ENCODE assay signal across 32 cellular contexts in the genomic region with DNA sequence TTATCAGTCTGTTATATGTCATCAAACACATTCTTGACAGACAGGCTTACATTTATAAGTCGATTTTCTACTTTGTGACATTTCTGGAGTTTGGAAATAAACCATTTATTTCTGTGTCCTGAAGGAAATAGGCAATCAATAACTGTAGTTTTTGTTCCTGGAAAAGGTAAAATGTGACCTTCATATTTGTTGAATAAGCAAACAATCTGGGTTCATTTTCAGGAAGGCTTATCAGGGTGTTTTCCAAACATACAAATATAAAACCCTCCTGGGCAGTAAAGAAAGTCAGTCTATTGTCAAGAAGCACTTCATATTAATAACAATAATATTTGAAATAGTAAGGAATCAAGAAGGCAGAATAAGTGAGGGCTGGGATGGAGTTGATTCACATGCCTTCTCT.
A peak's percentile ranks its signal among the peaks of the same experiment; 100 is the strongest.
DNase-seq lines count a peak whose midpoint lies in the region; ATAC-seq, FAIRE-seq and TF ChIP-seq lines count a peak whose summit lies in the region.
"Had no signal": no experiment of that assay in that cellular context is flagged by ENCODE, and none has a peak within 500 bp of the region (broad histone marks: within the 10 kb centered on the region; RNA-seq: fewer than 3 reads in every experiment).

No MANE protein-coding gene starts in this region.

- no peaks in the 10 kb centered on the region for H3K36me3 Mint-ChIP-seq in type B pancreatic cell
- H3K36me3 Mint-ChIP-seq: CD14-positive monocyte; CD4-positive, alpha-beta memory T cell; CD4-positive, CD25-positive, alpha-beta regulatory T cell; CD8-positive, alpha-beta memory T cell; CD8-positive, alpha-beta T cell had no signal

- CTCF ChIA-PET in HCT116 (lab: Charles Lee) = no interaction called here
- CTCF ChIA-PET in HepG2 (lab: Yijun Ruan, JAX; ENCODE audit: low intra/inter-chr PET ratio, low total read pairs) = no interaction called here

- TF ChIP-seq CTCF in HCT116 (IDR thresholded peaks at IDR 0.05 in 2 of 3, conservative IDR thresholded peaks at IDR 0.05 in 1 of 3; ENCODE audit: borderline replicate concordance in 1 of 3, insufficient read depth in 1 of 3, low read depth in 2 of 3, low read length in 2 of 3) = no peak
- TF ChIP-seq CTCF in HepG2 (CRISPR knock-in tag; IDR thresholded peaks at IDR 0.05) = no peak
- TF ChIP-seq CTCF in type B pancreatic cell (conservative IDR thresholded peaks at IDR 0.05) = no peak

- H3K9me3 ChIP-seq in HCT116 (ENCODE audit: control insufficient read depth in 1 of 2, insufficient read depth in 1 of 2, low read depth in 1 of 2, low read length in 2 of 2) = no peaks in the 10 kb centered on the region
- no peaks in the 10 kb centered on the region for H3K9me3 ChIP-seq in HepG2 (ENCODE audit: low read length)
- H3K9me3 ChIP-seq: A549; BE2C; BLaER1; BLaER1 treated with 17β-estradiol and CSF1 and Interleukin-3, amounts not matched to agents 10 nM and 100 nM; Caco-2 had no signal

- in situ Hi-C loops in HepG2 (cut with HindIII; ENCODE audit: extremely low pct_ligation_motif_present, low pct_unique_long_range_greater_than_20kb) = loop anchor here (25.0 kb wide), 1 partner anchor 1105 kb away; no protein-coding TSS in a partner anchor

- H3K9me3 Mint-ChIP-seq in type B pancreatic cell = no peaks in the 10 kb centered on the region
- H3K9me3 Mint-ChIP-seq: CD4-positive, alpha-beta memory T cell; CD4-positive, alpha-beta T cell; CD8-positive, alpha-beta T cell had no signal

- H3K9ac ChIP-seq in HCT116 (ENCODE audit: low read length) = no peak overlapping the region
- H3K9ac ChIP-seq in HepG2 (ENCODE audit: insufficient read depth, low read depth, low read length) = no peak overlapping the region
- H3K9ac ChIP-seq: BLaER1; BLaER1 treated with 17β-estradiol and CSF1 and Interleukin-3, amounts not matched to agents 10 nM and 100 nM had no signal

- TF ChIP-seq EP300 in HepG2 (IDR thresholded peaks at IDR 0.05; ENCODE audit: low read depth in 2 of 2, low read length in 2 of 2) (no peak), HepG2 (CRISPR knock-in tag; IDR thresholded peaks at IDR 0.05; ENCODE audit: borderline replicate concordance) (no peak)

- no peak for TF ChIP-seq RAD21 in HCT116 (IDR thresholded peaks at IDR 0.05; ENCODE audit: low read depth)
- TF ChIP-seq RAD21 in HepG2 (CRISPR knock-in tag; IDR thresholded peaks at IDR 0.05) = no peak

- DNase-seq in HCT116 (ENCODE audit: low read depth, low spot score) (no peak), HepG2 (ENCODE audit: low spot score) (no peak), type B pancreatic cell (ENCODE audit: extremely low spot score, unreplicated experiment) (no peak)
- DNase-seq: 8988T; ACHN; AML-193; C1 segment of cervical spinal cord; Caco-2; Calu3; CD4-positive, alpha-beta memory T cell; CD4-positive, alpha-beta T cell; CD4-positive, CD25-positive, alpha-beta regulatory T cell; CD8-positive, alpha-beta memory T cell; CD8-positive, alpha-beta T cell; COR-L47; DMS 273 treated with DMSO at 0.1 percent for 48 hours; DMS153; DMS79; DMS79 treated with DMSO at 0.1 percent for 48 hours; DND-41; EL had no signal

- ATAC-seq in HCT116 (no peak), HepG2 (no peak), GM19023 (IDR thresholded peaks at IDR 0.05; ENCODE audit: unreplicated experiment) (no peak)
- ATAC-seq: CD8-positive, alpha-beta T cell had no signal

- no peaks in the 10 kb centered on the region for H3K27me3 Mint-ChIP-seq in type B pancreatic cell
- H3K27me3 Mint-ChIP-seq: CD4-positive, alpha-beta T cell; CD4-positive, CD25-positive, alpha-beta regulatory T cell; CD8-positive, alpha-beta memory T cell had no signal

- H4K20me1 ChIP-seq in HCT116 (ENCODE audit: insufficient read depth) (no peaks in the 10 kb centered on the region), HepG2 (ENCODE audit: insufficient read depth, low read length) (no peaks in the 10 kb centered on the region; the same call in 1 of the 2 replicates)
- H4K20me1 ChIP-seq: BLaER1; BLaER1 treated with 17β-estradiol and CSF1 and Interleukin-3, amounts not matched to agents 10 nM and 100 nM had no signal

- H3K36me3 ChIP-seq in HCT116 (ENCODE audit: control insufficient read depth in 1 of 2, insufficient read depth in 2 of 2, low read length in 2 of 2) (no peaks in the 10 kb centered on the region), HepG2 (replicated peaks in 1 of 2; ENCODE audit: control insufficient read depth in 1 of 2, insufficient read depth in 2 of 2, low read length in 2 of 2) (no peaks in the 10 kb centered on the region)
- H3K36me3 ChIP-seq: BE2C; BLaER1; BLaER1 treated with 17β-estradiol and CSF1 and Interleukin-3, amounts not matched to agents 10 nM and 100 nM had no signal

- no peak overlapping the region for H3K4me3 Mint-ChIP-seq in type B pancreatic cell
- H3K4me3 Mint-ChIP-seq: B cell; CD14-positive monocyte; CD4-positive, alpha-beta memory T cell; CD4-positive, alpha-beta T cell; CD4-positive, CD25-positive, alpha-beta regulatory T cell; CD8-positive, alpha-beta memory T cell; CD8-positive, alpha-beta T cell had no signal

- BruUV-seq in HCT116 (replicated peaks; lab: Mats Ljungman, UMichigan) (no TSS peak), HepG2 (replicated peaks; lab: Mats Ljungman, UMichigan) (no TSS peak)

- H3K79me2 ChIP-seq in HCT116 (ENCODE audit: insufficient read depth, low read length) (no peaks in the 10 kb centered on the region), HepG2 (ENCODE audit: insufficient read depth, low read length) (no peaks in the 10 kb centered on the region)

- no peaks in the 10 kb centered on the region for H3K9me2 ChIP-seq in HCT116 (ENCODE audit: insufficient read depth)

- RAD21 ChIA-PET in HCT116 (lab: Charles Lee; ENCODE audit: low non-redundant PET in 1 of 2, low total read pairs in 2 of 2, uncharacterized antibody in 2 of 2, unreplicated experiment in 2 of 2) = no interaction called here

- TF ChIP-seq POLR2A in HCT116 (IDR thresholded peaks at IDR 0.05; ENCODE audit: borderline replicate concordance, extremely low read depth, insufficient read depth, insufficient read length) = no peak
- TF ChIP-seq POLR2A in HepG2 (IDR thresholded peaks at IDR 0.05; ENCODE audit: insufficient read depth in 1 of 2, low read depth in 2 of 2, low read length in 2 of 2) = no peak

- no peak for FAIRE-seq in HepG2 (lab: Jason Lieb, UNC)
- FAIRE-seq: A204.1, A549, D721Med had no signal

- H3K4me3 ChIP-seq in HCT116 (replicated peaks in 1 of 2; ENCODE audit: low read depth in 1 of 2, low read length in 2 of 2) = no peak overlapping the region
- H3K4me3 ChIP-seq in HepG2 (replicated peaks in 1 of 3; ENCODE audit: insufficient read depth in 1 of 3, low read depth in 2 of 3, low read length in 3 of 3) = no peak overlapping the region
- H3K4me3 ChIP-seq: A549; BLaER1; BLaER1 treated with 17β-estradiol and CSF1 and Interleukin-3, amounts not matched to agents 10 nM and 100 nM had no signal

- H3K27me3 ChIP-seq in HCT116 (ENCODE audit: insufficient read depth, low read length) (no peaks in the 10 kb centered on the region), HepG2 (ENCODE audit: control insufficient read depth in 1 of 2, insufficient read depth in 2 of 2, low read length in 2 of 2) (no peaks in the 10 kb centered on the region)
- H3K27me3 ChIP-seq: BE2C; BLaER1; BLaER1 treated with 17β-estradiol and CSF1 and Interleukin-3, amounts not matched to agents 10 nM and 100 nM had no signal

- no peaks in the 10 kb centered on the region for H3K4me1 Mint-ChIP-seq in type B pancreatic cell (ENCODE audit: unreplicated experiment)
- H3K4me1 Mint-ChIP-seq: B cell; CD14-positive monocyte; CD4-positive, alpha-beta memory T cell; CD4-positive, CD25-positive, alpha-beta regulatory T cell; CD8-positive, alpha-beta memory T cell had no signal

- intact Hi-C loops in HCT116 (cut with micrococcal nuclease) = no loop called here
- intact Hi-C loops in HepG2 (cut with micrococcal nuclease; ENCODE audit: unreplicated experiment) = no loop called here

- peaks cover 0 to 11% of the 10 kb centered on the region in 2 experiments; a peak in 2 of 4 replicates for H3K4me1 ChIP-seq in HCT116 (ENCODE audit: control insufficient read depth in 1 of 2, insufficient read depth in 2 of 2, low read length in 2 of 2)
- no peaks in the 10 kb centered on the region; the same call in 1 of the 2 replicates for H3K4me1 ChIP-seq in HepG2 (ENCODE audit: insufficient read depth, low read length)
- H3K4me1 ChIP-seq: A549; BE2C; BLaER1; BLaER1 treated with 17β-estradiol and CSF1 and Interleukin-3, amounts not matched to agents 10 nM and 100 nM; Caco-2 had no signal

- H3K27ac Mint-ChIP-seq in type B pancreatic cell = no peak overlapping the region
- H3K27ac Mint-ChIP-seq: B cell; CD14-positive monocyte; CD4-positive, alpha-beta memory T cell; CD4-positive, alpha-beta T cell; CD4-positive, CD25-positive, alpha-beta regulatory T cell; CD8-positive, alpha-beta memory T cell; CD8-positive, alpha-beta T cell had no signal

- 0% methylated on average over 1 of the region's 1 CpG for WGBS in HepG2 (ENCODE audit: low lambda C conversion rate)

- POLR2A ChIA-PET in HCT116 (lab: Charles Lee) (no interaction called here), HepG2 (lab: Yijun Ruan, JAX) (interaction anchor here (1.0 kb wide), 1 partner anchor 916 kb away, joined by 3 read pairs; a partner anchor contains a TSS)

- H3K27ac ChIP-seq in HCT116 (ENCODE audit: low read depth, low read length) = no peak overlapping the region
- no peak overlapping the region for H3K27ac ChIP-seq in HepG2 (ENCODE audit: extremely low read length, insufficient read depth, low read length)
- H3K27ac ChIP-seq: 22Rv1; A549; BLaER1; BLaER1 treated with 17β-estradiol and CSF1 and Interleukin-3, amounts not matched to agents 10 nM and 100 nM; C4-2B had no signal

- peak overlapping the region; percentile 60 for H2AFZ ChIP-seq in HCT116 (ENCODE audit: low read depth, low read length, poor library complexity, severe bottlenecking)
- H2AFZ ChIP-seq in HepG2 (ENCODE audit: low read length) = no peak overlapping the region

- H3K4me2 ChIP-seq in HCT116 (ENCODE audit: low read length) = no peak overlapping the region
- no peak overlapping the region for H3K4me2 ChIP-seq in HepG2 (ENCODE audit: low read depth, low read length)
- H3K4me2 ChIP-seq: A549; BLaER1; BLaER1 treated with 17β-estradiol and CSF1 and Interleukin-3, amounts not matched to agents 10 nM and 100 nM had no signal

TF ChIP-seq in HCT116, 20 proteins besides CTCF, POLR2A, EP300 and RAD21:
- TF ChIP-seq YY1 (IDR thresholded peaks at IDR 0.05; ENCODE audit: extremely low read depth, insufficient replicate concordance, low read depth, low read length) (no peak), TCF7L2 (IDR thresholded peaks at IDR 0.05; ENCODE audit: borderline replicate concordance, extremely low read depth, insufficient read depth, insufficient read length) (no peak)
